Comparison of ENCODE assay signal across 17 cellular contexts in the genomic region with DNA sequence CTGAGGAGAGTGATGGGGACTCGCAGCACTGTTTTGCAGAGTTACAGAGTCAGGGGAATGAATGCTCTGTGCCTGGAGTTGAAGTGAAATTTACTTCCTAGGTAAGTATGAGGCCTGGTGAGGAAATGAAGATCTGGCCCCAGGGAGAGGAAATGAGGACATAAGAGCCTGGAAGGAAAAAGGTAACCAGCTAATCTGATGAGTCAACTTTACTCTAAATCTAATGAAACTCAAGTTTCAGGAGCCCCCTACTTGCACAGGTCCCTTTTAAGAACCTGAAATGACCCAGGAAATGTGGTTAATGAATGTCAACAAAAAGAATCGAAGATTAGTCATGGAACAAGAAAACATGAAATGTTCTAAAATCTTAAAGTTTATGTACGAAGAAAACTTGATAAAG.
"Had no signal": no experiment of that assay in that cellular context is flagged by ENCODE, and none has a peak within 500 bp of the region (broad histone marks: within the 10 kb centered on the region; RNA-seq: fewer than 3 reads in every experiment).

No MANE protein-coding gene starts in this region.

- H3K4me3 Mint-ChIP-seq: activated T-cell treated with anti-CD3 and anti-CD28 coated beads, Interleukin-2, amount 50 U/mL, for 24 hours; activated T-helper 17 cell treated with anti-CD3 and anti-CD28 coated beads, Interleukin-2, amount 50 U/mL, for 72 hours; mesothelial cell of epicardium; naive thymus-derived CD8-positive, alpha-beta T cell had no signal

- H3K36me3 ChIP-seq: heart right ventricle, left ventricle myocardium inferior, upper lobe of left lung had no signal

- H3K4me1 Mint-ChIP-seq: activated T-helper 17 cell treated with anti-CD3 and anti-CD28 coated beads, Interleukin-2, amount 50 U/mL, for 72 hours; mesothelial cell of epicardium; naive thymus-derived CD8-positive, alpha-beta T cell had no signal

- H3K9me3 ChIP-seq: left ventricle myocardium inferior, upper lobe of left lung had no signal

- H3K4me3 ChIP-seq: heart right ventricle, left ventricle myocardium inferior, upper lobe of left lung had no signal

- DNase-seq: activated CD4-positive, alpha-beta T cell treated with anti-CD3 and anti-CD28 coated beads for 1 hour; activated T-cell treated with anti-CD3 and anti-CD28 coated beads, Interleukin-2, amount 50 U/mL, for 24 hours; aorta; foreskin fibroblast; heart right ventricle; kidney glomerular epithelial cell; left ventricle myocardium inferior; naive thymus-derived CD8-positive, alpha-beta T cell; stimulated activated CD4-positive, alpha-beta T cell treated with anti-CD3 and anti-CD28 coated beads, Interleukin-4, amount 100 ng/mL, for 1 hour; stimulated activated naive CD4-positive, alpha-beta T cell; T-helper 9 cell; upper lobe of left lung had no signal

- H3K4me1 ChIP-seq: heart right ventricle, left ventricle myocardium inferior, upper lobe of left lung had no signal

- ATAC-seq: activated naive CD4-positive, alpha-beta T cell treated with anti-CD3 and anti-CD28 coated beads, Interleukin-2, amount 50 U/mL, for 72 hours; activated T-helper 17 cell treated with anti-CD3 and anti-CD28 coated beads, Interleukin-2, amount 50 U/mL, for 72 hours; heart right ventricle; naive thymus-derived CD8-positive, alpha-beta T cell had no signal

- H3K36me3 Mint-ChIP-seq: mesothelial cell of epicardium; naive thymus-derived CD8-positive, alpha-beta T cell had no signal

- H3K27ac ChIP-seq: epithelial cell of prostate, heart right ventricle, left ventricle myocardium inferior, upper lobe of left lung had no signal

- H3K27me3 Mint-ChIP-seq: activated T-cell treated with anti-CD3 and anti-CD28 coated beads, Interleukin-2, amount 50 U/mL, for 24 hours; activated T-helper 17 cell treated with anti-CD3 and anti-CD28 coated beads, Interleukin-2, amount 50 U/mL, for 72 hours; progenitor cell of endocrine pancreas had no signal

- H3K27me3 ChIP-seq: heart right ventricle, upper lobe of left lung had no signal

- H3K27ac Mint-ChIP-seq: activated naive CD4-positive, alpha-beta T cell treated with anti-CD3 and anti-CD28 coated beads, Interleukin-2, amount 50 U/mL, for 72 hours; activated T-cell treated with anti-CD3 and anti-CD28 coated beads, Interleukin-2, amount 50 U/mL, for 24 hours; activated T-helper 17 cell treated with anti-CD3 and anti-CD28 coated beads, Interleukin-2, amount 50 U/mL, for 72 hours; mesothelial cell of epicardium; naive thymus-derived CD8-positive, alpha-beta T cell; progenitor cell of endocrine pancreas had no signal
